26 cellular contexts compared by ENCODE assay signal in the genomic region with DNA sequence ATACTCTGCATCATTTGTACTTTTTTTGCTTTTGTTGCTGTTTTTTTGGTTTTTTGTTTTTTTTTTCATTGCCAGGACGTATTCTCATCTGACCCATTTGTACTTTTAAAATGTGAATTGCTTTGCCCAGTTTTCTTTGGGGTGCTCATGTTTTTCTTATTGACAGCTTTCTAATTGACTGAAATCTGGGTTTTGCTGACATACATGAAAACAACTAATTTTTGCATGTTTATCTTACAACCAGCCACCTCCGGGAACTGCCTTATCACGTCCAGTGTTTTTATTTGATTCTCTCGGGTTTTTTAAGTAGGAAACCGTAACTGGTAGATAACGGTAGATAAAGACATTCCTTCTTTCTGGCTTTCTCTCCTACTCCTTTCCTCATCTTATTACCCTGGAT.
"Had no signal": no experiment of that assay in that cellular context is flagged by ENCODE, and none has a peak within 500 bp of the region (broad histone marks: within the 10 kb centered on the region; RNA-seq: fewer than 3 reads in every experiment).

No MANE protein-coding gene starts in this region.

- H3K27ac ChIP-seq: epithelial cell of prostate, heart right ventricle, left lung, neutrophil, pancreas, stomach, thoracic aorta, tibial nerve, upper lobe of left lung had no signal

- H3K4me2 ChIP-seq: smooth muscle cell had no signal

- H3K9me3 ChIP-seq: neutrophil, pancreas had no signal

- H3K4me1 ChIP-seq: heart right ventricle, left lung, pancreas, stomach, tibial nerve, upper lobe of left lung had no signal

- DNase-seq: dorsolateral prefrontal cortex; effector CD4-positive, alpha-beta T cell; foreskin melanocyte; glutamatergic neuron; heart right ventricle; hippocampal formation; left cardiac atrium; left lung; mucosa of descending colon; naive B cell; pancreas; stimulated activated CD4-positive, alpha-beta T cell treated with anti-CD3 and anti-CD28 coated beads, Interleukin-12 subunit alpha, Interleukin-12 subunit beta, amount 100 ng/mL, for 4 hours; stimulated activated CD4-positive, alpha-beta T cell treated with anti-CD3 and anti-CD28 coated beads, Interleukin-1b, Interleukin-23, amount 100 ng/mL, for 48 hours; stimulated activated CD4-positive, alpha-beta T cell treated with anti-CD3 and anti-CD28 coated beads, Interleukin-4, amount 100 ng/mL, for 1 hour; stimulated activated CD8-positive, alpha-beta memory T cell treated with anti-CD3 and anti-CD28 coated beads, Interleukin-4, amount 100 ng/mL, for 48 hours; stimulated activated naive CD4-positive, alpha-beta T cell treated with Interleukin-2 at 50 U/mL for 16 hours; stomach; upper lobe of left lung had no signal

- ATAC-seq: esophagus mucosa; heart right ventricle; left cardiac atrium; left lung; mucosa of descending colon; natural killer cell treated with Interleukin-12 subunit alpha and Interleukin-12 subunit beta and Interleukin-15 and Interleukin-18, amount 100 ng/mL, for 72 hours; pancreas; sciatic nerve had no signal

- H3K4me3 ChIP-seq: heart right ventricle, left lung, mucosa of descending colon, pancreas, smooth muscle cell, stomach, thoracic aorta, tibial nerve, upper lobe of left lung had no signal

- H3K36me3 ChIP-seq: heart right ventricle, left lung, neutrophil, pancreas, stomach, thoracic aorta, upper lobe of left lung had no signal

- H3K27me3 ChIP-seq: dorsolateral prefrontal cortex, pancreas, tibial nerve, upper lobe of left lung had no signal
